10 cellular contexts compared by ENCODE assay signal in genomic region chr7:117322741-117323584, GRCh38. TPM values are rescaled to one million over a fixed set of nuclear protein-coding genes. Genes with fewer than 3 reads are reported as not detected.
DNase-seq lines count a peak whose midpoint lies in the region; ATAC-seq and TF ChIP-seq lines count a peak whose summit lies in the region.
"Had no signal": no experiment of that assay in that cellular context is flagged by ENCODE, and none has a peak within 500 bp of the region (broad histone marks: within the 10 kb centered on the region; RNA-seq: fewer than 3 reads in every experiment).

Gene WNT2, minus strand, starts transcription at chr7:117323058. Its CDS starts 69 bp downstream, at chr7:117322989.

- H3K27me3 Mint-ChIP-seq in activated T-helper 1 cell treated with anti-CD3 and anti-CD28 coated beads, Interleukin-12 subunit alpha, Interleukin-12 subunit beta, Interleukin-2, Interleukin-4 antibody, amounts not matched to agents 30 ng/mL and 10 ng/mL and 1 ng/mL, durations not matched to agents 14 hours and 24 hours and 36 hours (ENCODE audit: insufficient read depth), result peaks cover 42% of the 10 kb centered on the region
- H3K27me3 Mint-ChIP-seq in activated CD8-positive, alpha-beta memory T cell treated with anti-CD3 and anti-CD28 coated beads, Interleukin-2, amount 10 ng/mL, durations not matched to agents 7 days and 5 days, result peaks cover 64% of the 10 kb centered on the region

- intact Hi-C loops in activated T-helper 1 cell treated with anti-CD3 and anti-CD28 coated beads, Interleukin-12 subunit alpha, Interleukin-12 subunit beta, Interleukin-2, Interleukin-4 antibody, amounts not matched to agents 30 ng/mL and 10 ng/mL and 1 ng/mL, durations not matched to agents 14 hours and 24 hours and 36 hours (cut with micrococcal nuclease), result no loop called here
- intact Hi-C loops in gastrocnemius medialis (cut with DNase I; ENCODE audit: low total_unique reads), result no loop called here

- peak; percentile 38 for DNase-seq in GM13977 (ENCODE audit: low spot score)
- no peak for DNase-seq in activated T-helper 1 cell treated with anti-CD3 and anti-CD28 coated beads, Interleukin-12 subunit alpha, Interleukin-12 subunit beta, Interleukin-2, Interleukin-4 antibody, amounts not matched to agents 30 ng/mL and 10 ng/mL and 1 ng/mL, durations not matched to agents 14 hours and 24 hours and 36 hours (ENCODE audit: low spot score)
- DNase-seq in right atrium auricular region (ENCODE audit: low spot score), result no peak
- no peak for DNase-seq in gastrocnemius medialis
- no peak for DNase-seq in SKM-1 treated with dmso at 0.1 percent for 144 hours (lab: John Stamatoyannopoulos, UW; ENCODE audit: unreplicated experiment)
- DNase-seq in activated CD8-positive, alpha-beta memory T cell treated with anti-CD3 and anti-CD28 coated beads, Interleukin-2, amount 10 ng/mL, durations not matched to agents 7 days and 5 days, result no peak
- DNase-seq: activated naive CD8-positive, alpha-beta T cell treated with anti-CD3 and anti-CD28 coated beads, Interleukin-2, amount 50 U/mL, for 24 hours; NCI-H774 had no signal

- CTCF ChIA-PET in activated CD8-positive, alpha-beta memory T cell treated with anti-CD3 and anti-CD28 coated beads, Interleukin-2, amount 10 ng/mL, durations not matched to agents 7 days and 5 days (lab: Charles Lee), result no interaction called here

- no peak within 1 kb of the TSS for H3K27ac Mint-ChIP-seq in activated T-helper 1 cell treated with anti-CD3 and anti-CD28 coated beads, Interleukin-12 subunit alpha, Interleukin-12 subunit beta, Interleukin-2, Interleukin-4 antibody, amounts not matched to agents 30 ng/mL and 10 ng/mL and 1 ng/mL, durations not matched to agents 14 hours and 24 hours and 36 hours
- H3K27ac Mint-ChIP-seq in activated CD8-positive, alpha-beta memory T cell treated with anti-CD3 and anti-CD28 coated beads, Interleukin-2, amount 10 ng/mL, durations not matched to agents 7 days and 5 days, result no peak within 1 kb of the TSS
- H3K27ac Mint-ChIP-seq: activated naive CD8-positive, alpha-beta T cell treated with anti-CD3 and anti-CD28 coated beads, Interleukin-2, amount 50 U/mL, for 24 hours had no signal

- in situ Hi-C loops in GM13977 (cut with MboI; ENCODE audit: low pct_unique_long_range_greater_than_20kb, low sequenced_read_pairs, unreplicated experiment), result no loop called here
- in situ Hi-C loops in gastrocnemius medialis (cut with MboI; ENCODE audit: low sequenced_read_pairs in 4 of 4), result no loop called here

- H3K4me3 Mint-ChIP-seq in activated T-helper 1 cell treated with anti-CD3 and anti-CD28 coated beads, Interleukin-12 subunit alpha, Interleukin-12 subunit beta, Interleukin-2, Interleukin-4 antibody, amounts not matched to agents 30 ng/mL and 10 ng/mL and 1 ng/mL, durations not matched to agents 14 hours and 24 hours and 36 hours, result peak within 1 kb of the TSS; percentile 42
- no peak within 1 kb of the TSS for H3K4me3 Mint-ChIP-seq in activated CD8-positive, alpha-beta memory T cell treated with anti-CD3 and anti-CD28 coated beads, Interleukin-2, amount 10 ng/mL, durations not matched to agents 7 days and 5 days
- H3K4me3 Mint-ChIP-seq: activated naive CD8-positive, alpha-beta T cell treated with anti-CD3 and anti-CD28 coated beads, Interleukin-2, amount 50 U/mL, for 24 hours had no signal

- H3K27ac ChIP-seq in right atrium auricular region, result no peak within 1 kb of the TSS
- no peak within 1 kb of the TSS for H3K27ac ChIP-seq in gastrocnemius medialis

- TF ChIP-seq POLR2A in gastrocnemius medialis (IDR thresholded peaks at IDR 0.05), result no peak

- no peak for TF ChIP-seq CTCF in GM13977 (IDR thresholded peaks at IDR 0.05; ENCODE audit: extremely low read depth, insufficient read depth, missing control alignments)
- no peak for TF ChIP-seq CTCF in right atrium auricular region (IDR thresholded peaks at IDR 0.05)
- TF ChIP-seq CTCF in gastrocnemius medialis (IDR thresholded peaks at IDR 0.05 in 4 of 5, conservative IDR thresholded peaks at IDR 0.05 in 1 of 5), result no peak

- no peaks in the 10 kb centered on the region for H3K36me3 Mint-ChIP-seq in activated T-helper 1 cell treated with anti-CD3 and anti-CD28 coated beads, Interleukin-12 subunit alpha, Interleukin-12 subunit beta, Interleukin-2, Interleukin-4 antibody, amounts not matched to agents 30 ng/mL and 10 ng/mL and 1 ng/mL, durations not matched to agents 14 hours and 24 hours and 36 hours (ENCODE audit: low read depth)
- peaks cover 2% of the 10 kb centered on the region for H3K36me3 Mint-ChIP-seq in activated CD8-positive, alpha-beta memory T cell treated with anti-CD3 and anti-CD28 coated beads, Interleukin-2, amount 10 ng/mL, durations not matched to agents 7 days and 5 days

- H3K4me3 ChIP-seq in right atrium auricular region (peak within 1 kb of the TSS; percentile 28 to 50), gastrocnemius medialis (peak within 1 kb of the TSS; percentile 42 to 49 (median 47))

- H3K9me3 ChIP-seq in right atrium auricular region (no peaks in the 10 kb centered on the region), gastrocnemius medialis (no peaks in the 10 kb centered on the region)

- no peaks in the 10 kb centered on the region for H3K4me1 Mint-ChIP-seq in activated T-helper 1 cell treated with anti-CD3 and anti-CD28 coated beads, Interleukin-12 subunit alpha, Interleukin-12 subunit beta, Interleukin-2, Interleukin-4 antibody, amounts not matched to agents 30 ng/mL and 10 ng/mL and 1 ng/mL, durations not matched to agents 14 hours and 24 hours and 36 hours (ENCODE audit: low read depth)
- peaks cover 4% of the 10 kb centered on the region for H3K4me1 Mint-ChIP-seq in activated CD8-positive, alpha-beta memory T cell treated with anti-CD3 and anti-CD28 coated beads, Interleukin-2, amount 10 ng/mL, durations not matched to agents 7 days and 5 days

- peaks cover 0 to 11% of the 10 kb centered on the region in 2 donors for H3K27me3 ChIP-seq in right atrium auricular region
- peaks cover 26 to 49% (median 28%) of the 10 kb centered on the region in 3 donors for H3K27me3 ChIP-seq in gastrocnemius medialis

- H3K4me1 ChIP-seq in right atrium auricular region (peaks cover 0 to 27% of the 10 kb centered on the region in 2 donors), gastrocnemius medialis (peaks cover 3 to 21% of the 10 kb centered on the region in 2 donors)

- H3K9me3 Mint-ChIP-seq in activated T-helper 1 cell treated with anti-CD3 and anti-CD28 coated beads, Interleukin-12 subunit alpha, Interleukin-12 subunit beta, Interleukin-2, Interleukin-4 antibody, amounts not matched to agents 30 ng/mL and 10 ng/mL and 1 ng/mL, durations not matched to agents 14 hours and 24 hours and 36 hours, result no peaks in the 10 kb centered on the region
- no peaks in the 10 kb centered on the region for H3K9me3 Mint-ChIP-seq in activated CD8-positive, alpha-beta memory T cell treated with anti-CD3 and anti-CD28 coated beads, Interleukin-2, amount 10 ng/mL, durations not matched to agents 7 days and 5 days (ENCODE audit: low read depth)
- H3K9me3 Mint-ChIP-seq: activated naive CD8-positive, alpha-beta T cell treated with anti-CD3 and anti-CD28 coated beads, Interleukin-2, amount 50 U/mL, for 24 hours had no signal

- ATAC-seq in gastrocnemius medialis, result no peak
- no peak for ATAC-seq in activated CD8-positive, alpha-beta memory T cell treated with anti-CD3 and anti-CD28 coated beads, Interleukin-2, amount 10 ng/mL, durations not matched to agents 7 days and 5 days
- ATAC-seq in GM21526 (IDR thresholded peaks at IDR 0.05; ENCODE audit: low FRiP score, unreplicated experiment), result no peak
- ATAC-seq in HG03520 (IDR thresholded peaks at IDR 0.05; ENCODE audit: unreplicated experiment), result no peak
- ATAC-seq: activated naive CD8-positive, alpha-beta T cell treated with anti-CD3 and anti-CD28 coated beads, Interleukin-2, amount 50 U/mL, for 24 hours had no signal

- H3K36me3 ChIP-seq in right atrium auricular region (no peaks in the 10 kb centered on the region), gastrocnemius medialis (no peaks in the 10 kb centered on the region)

RNA-seq across cellular contexts. Expression of gene WNT2, which starts in this region (rescaled TPM):
- total RNA-seq in activated T-helper 1 cell treated with anti-CD3 and anti-CD28 coated beads, Interleukin-12 subunit alpha, Interleukin-12 subunit beta, Interleukin-2, Interleukin-4 antibody, amounts not matched to agents 30 ng/mL and 10 ng/mL and 1 ng/mL, durations not matched to agents 14 hours and 24 hours and 36 hours, result not detected in 2 replicates
- total RNA-seq in right atrium auricular region (1 to 10 TPM in 1 of 2 donors, under 1 TPM in 1; 0.19 to 6.5 TPM), gastrocnemius medialis (not detected)
- not detected for total RNA-seq in activated CD8-positive, alpha-beta memory T cell treated with anti-CD3 and anti-CD28 coated beads, Interleukin-2, amount 10 ng/mL, durations not matched to agents 7 days and 5 days
